ENCODE assay signal across 1 cellular context in genomic region chr9:72365525-72366256, GRCh38.
A peak's percentile ranks its signal among the peaks of the same experiment; 100 is the strongest.
TF ChIP-seq lines count a peak whose summit lies in the region.

No MANE protein-coding gene starts in this region.

TF ChIP-seq in HepG2, 621 proteins besides CTCF, POLR2A, EP300 and RAD21 (continued from another document and continues in another):
- no peak for TF ChIP-seq AKNA (CRISPR knock-in tag; IDR thresholded peaks at IDR 0.05; ENCODE audit: borderline replicate concordance)
- TF ChIP-seq SSRP1 (CRISPR knock-in tag; IDR thresholded peaks at IDR 0.05), result no peak
- no peak; the same call in 1 of the 2 replicates for TF ChIP-seq ZNF33A (CRISPR knock-in tag; IDR thresholded peaks at IDR 0.05; ENCODE audit: borderline replicate concordance)
- TF ChIP-seq REST (IDR thresholded peaks at IDR 0.05; ENCODE audit: borderline replicate concordance in 1 of 2, low read depth in 1 of 2, low read length in 2 of 2), result no peak
- TF ChIP-seq ZNF124 (CRISPR knock-in tag; IDR thresholded peaks at IDR 0.05), result no peak
- peak; percentile 54; the same call in 1 of the 2 replicates for TF ChIP-seq HNRNPL (IDR thresholded peaks at IDR 0.05; ENCODE audit: low read depth, low read length)
- TF ChIP-seq ZSCAN29 (CRISPR knock-in tag; conservative IDR thresholded peaks at IDR 0.05), result no peak
- no peak for TF ChIP-seq JUN (CRISPR knock-in tag; IDR thresholded peaks at IDR 0.05)
- TF ChIP-seq ZBTB20 (CRISPR knock-in tag; IDR thresholded peaks at IDR 0.05; ENCODE audit: borderline replicate concordance, low read depth), result peak; percentile 58; the same call in 1 of the 2 replicates
- peak; percentile 74 for TF ChIP-seq KDM2A (CRISPR knock-in tag; IDR thresholded peaks at IDR 0.05; ENCODE audit: borderline replicate concordance, low read depth)
- TF ChIP-seq PAF1 (CRISPR knock-in tag; IDR thresholded peaks at IDR 0.05), result no peak
- no peak for TF ChIP-seq ZNF160 (CRISPR knock-in tag; IDR thresholded peaks at IDR 0.05)
- TF ChIP-seq ZNF761 (CRISPR knock-in tag; conservative IDR thresholded peaks at IDR 0.05), result no peak
- no peak for TF ChIP-seq SPEN (CRISPR knock-in tag; IDR thresholded peaks at IDR 0.05; ENCODE audit: low read depth)
- 0 out of 2 replicates have a peak, but pooled peaks have one; percentile 11 for TF ChIP-seq ZHX2 (IDR thresholded peaks at IDR 0.05; ENCODE audit: low read depth)
- TF ChIP-seq ZHX2 (CRISPR knock-in tag; IDR thresholded peaks at IDR 0.05; ENCODE audit: borderline replicate concordance), result no peak
- TF ChIP-seq MLX (CRISPR knock-in tag; IDR thresholded peaks at IDR 0.05), result no peak
- TF ChIP-seq ZMYM3 (CRISPR knock-in tag; IDR thresholded peaks at IDR 0.05), result peak; percentile 17; the same call in 1 of the 2 replicates
- no peak for TF ChIP-seq GTF2F1 (IDR thresholded peaks at IDR 0.05; ENCODE audit: low read length)
- TF ChIP-seq GATA4 (IDR thresholded peaks at IDR 0.05; ENCODE audit: borderline replicate concordance, low read depth), result no peak
- peak; percentile 46; the same call in 1 of the 2 replicates for TF ChIP-seq HDAC1 (CRISPR knock-in tag; IDR thresholded peaks at IDR 0.05)
- TF ChIP-seq ZNF607 (CRISPR knock-in tag; IDR thresholded peaks at IDR 0.05; ENCODE audit: borderline replicate concordance), result no peak
- peak; percentile 1; the same call in 1 of the 2 replicates for TF ChIP-seq BRF2 (CRISPR knock-in tag; IDR thresholded peaks at IDR 0.05)
- no peak for TF ChIP-seq ZNF354B (CRISPR knock-in tag; IDR thresholded peaks at IDR 0.05)
- no peak for TF ChIP-seq MIXL1 (CRISPR knock-in tag; IDR thresholded peaks at IDR 0.05)
- no peak for TF ChIP-seq ZNF260 (CRISPR knock-in tag; IDR thresholded peaks at IDR 0.05; ENCODE audit: borderline replicate concordance, low read depth)
- no peak for TF ChIP-seq TP53 (CRISPR knock-in tag; conservative IDR thresholded peaks at IDR 0.05)
- peak; percentile 60; the same call in 1 of the 2 replicates for TF ChIP-seq ZNF891 (CRISPR knock-in tag; IDR thresholded peaks at IDR 0.05)
- TF ChIP-seq NFIB (CRISPR knock-in tag; IDR thresholded peaks at IDR 0.05; ENCODE audit: borderline replicate concordance), result no peak
- TF ChIP-seq PREB (CRISPR knock-in tag; IDR thresholded peaks at IDR 0.05), result no peak
- TF ChIP-seq ZNF34 (CRISPR knock-in tag; IDR thresholded peaks at IDR 0.05; ENCODE audit: borderline replicate concordance), result 0 out of 2 replicates have a peak, but pooled peaks have one; percentile 39
- TF ChIP-seq FOXO1 (CRISPR knock-in tag; IDR thresholded peaks at IDR 0.05), result peak; percentile 48
- TF ChIP-seq ARID5B (CRISPR knock-in tag; IDR thresholded peaks at IDR 0.05), result peak; percentile 68
- TF ChIP-seq ZNF570 (CRISPR knock-in tag; IDR thresholded peaks at IDR 0.05; ENCODE audit: borderline replicate concordance), result no peak
- TF ChIP-seq ZFYVE20 (CRISPR knock-in tag; IDR thresholded peaks at IDR 0.05; ENCODE audit: borderline replicate concordance, low read depth), result no peak
- no peak for TF ChIP-seq ZNF572 (CRISPR knock-in tag; IDR thresholded peaks at IDR 0.05)
- TF ChIP-seq POLR2AphosphoS2 (IDR thresholded peaks at IDR 0.05; ENCODE audit: low read depth, low read length), result no peak
- TF ChIP-seq ZNF251 (CRISPR knock-in tag; IDR thresholded peaks at IDR 0.05), result no peak
- TF ChIP-seq SCMH1 (CRISPR knock-in tag; IDR thresholded peaks at IDR 0.05; ENCODE audit: borderline replicate concordance), result no peak
- no peak for TF ChIP-seq TOPORS (CRISPR knock-in tag; IDR thresholded peaks at IDR 0.05)
- no peak for TF ChIP-seq ISX (CRISPR knock-in tag; conservative IDR thresholded peaks at IDR 0.05)
- TF ChIP-seq TRIM24 (CRISPR knock-in tag; IDR thresholded peaks at IDR 0.05), result no peak
